ENCODE assay signal across 30 cellular contexts in genomic region chr5:16981700-16982099, GRCh38. TPM values are rescaled to one million over a fixed set of nuclear protein-coding genes. Genes with fewer than 3 reads are reported as not detected.
"Had no signal": no experiment of that assay in that cellular context is flagged by ENCODE, and none has a peak within 500 bp of the region (broad histone marks: within the 10 kb centered on the region; RNA-seq: fewer than 3 reads in every experiment).

No MANE protein-coding gene starts in this region.

- H3K9me3 ChIP-seq: ascending aorta, breast epithelium, colonic mucosa, esophagus muscularis mucosa, gastrocnemius medialis, heart left ventricle had no signal

- H3K36me3 Mint-ChIP-seq: activated naive CD4-positive, alpha-beta T cell treated with anti-CD3 and anti-CD28 coated beads, Interleukin-2, amount 10 ng/mL, durations not matched to agents 7 days and 5 days; activated naive CD4-positive, alpha-beta T cell treated with anti-CD3 and anti-CD28 coated beads, Interleukin-2, amount 50 U/mL, for 72 hours; activated naive CD8-positive, alpha-beta T cell treated with anti-CD3 and anti-CD28 coated beads, Interleukin-2, amount 10 ng/mL, durations not matched to agents 7 days and 5 days; brain had no signal

- DNase-seq: activated CD4-positive, alpha-beta memory T cell treated with anti-CD3 and anti-CD28 coated beads, Interleukin-2, amount 10 ng/mL, durations not matched to agents 7 days and 5 days; activated CD4-positive, alpha-beta T cell treated with anti-CD3 and anti-CD28 coated beads for 1 hour; activated CD4-positive, alpha-beta T cell treated with anti-CD3 and anti-CD28 coated beads for 4 hours; activated CD4-positive, alpha-beta T cell treated with anti-CD3 and anti-CD28 coated beads, Interleukin-2, amount 10 ng/mL, durations not matched to agents 7 days and 5 days; activated CD4-positive, alpha-beta T cell treated with anti-CD3 and anti-CD28 coated beads, Interleukin-2, amount 50 U/mL, for 4 hours; activated CD8-positive, alpha-beta memory T cell treated with anti-CD3 and anti-CD28 coated beads, Interleukin-2, amount 50 U/mL, for 48 hours; activated gamma-delta T cell; activated naive CD4-positive, alpha-beta T cell; activated naive CD4-positive, alpha-beta T cell treated with anti-CD3 and anti-CD28 coated beads, Interleukin-2, amount 10 ng/mL, durations not matched to agents 7 days and 5 days; activated naive CD8-positive, alpha-beta T cell treated with anti-CD3 and anti-CD28 coated beads, Interleukin-2, amount 10 ng/mL, durations not matched to agents 7 days and 5 days; activated T-cell treated with anti-CD3 and anti-CD28 coated beads for 4 hours; activated T-cell treated with anti-CD3 and anti-CD28 coated beads, Interleukin-2, amount 50 U/mL, for 24 hours; activated T-cell treated with anti-CD3 and anti-CD28 coated beads, Interleukin-2, amount 50 U/mL, for 72 hours; central memory CD4-positive, alpha-beta T cell; cerebellar nuclear complex; colonic mucosa; effector CD8-positive, alpha-beta T cell; endodermal cell; foreskin keratinocyte; gastrocnemius medialis; glutamatergic neuron; heart left ventricle; T-helper 2 cell had no signal

- H3K27ac Mint-ChIP-seq: activated CD4-positive, alpha-beta memory T cell treated with anti-CD3 and anti-CD28 coated beads, Interleukin-2, amount 10 ng/mL, durations not matched to agents 7 days and 5 days; activated CD4-positive, alpha-beta T cell treated with anti-CD3 and anti-CD28 coated beads, Interleukin-2, amount 10 ng/mL, durations not matched to agents 7 days and 5 days; activated naive CD4-positive, alpha-beta T cell treated with anti-CD3 and anti-CD28 coated beads, Interleukin-2, amount 10 ng/mL, durations not matched to agents 7 days and 5 days; activated naive CD4-positive, alpha-beta T cell treated with anti-CD3 and anti-CD28 coated beads, Interleukin-2, amount 50 U/mL, for 72 hours; activated naive CD8-positive, alpha-beta T cell treated with anti-CD3 and anti-CD28 coated beads, Interleukin-2, amount 10 ng/mL, durations not matched to agents 7 days and 5 days; activated T-cell treated with anti-CD3 and anti-CD28 coated beads, Interleukin-2, amount 50 U/mL, for 24 hours; activated T-cell treated with anti-CD3 and anti-CD28 coated beads, Interleukin-2, amount 50 U/mL, for 72 hours; endodermal cell had no signal

- H3K27ac ChIP-seq: ascending aorta, breast epithelium, cardiac muscle cell, colonic mucosa, esophagus muscularis mucosa, foreskin keratinocyte, gastrocnemius medialis, heart left ventricle had no signal

- H3K4me3 ChIP-seq: ascending aorta, breast epithelium, cardiac muscle cell, colonic mucosa, esophagus muscularis mucosa, gastrocnemius medialis, heart left ventricle had no signal

- H3K36me3 ChIP-seq: ascending aorta, breast epithelium, cardiac muscle cell, colonic mucosa, esophagus muscularis mucosa, gastrocnemius medialis, heart left ventricle had no signal

- ATAC-seq: activated naive CD4-positive, alpha-beta T cell treated with anti-CD3 and anti-CD28 coated beads, Interleukin-2, amount 50 U/mL, for 72 hours; activated T-cell treated with anti-CD3 and anti-CD28 coated beads, Interleukin-2, amount 50 U/mL, for 72 hours; foreskin keratinocyte; gastrocnemius medialis; heart left ventricle had no signal

- H3K4me1 ChIP-seq: ascending aorta, breast epithelium, colonic mucosa, esophagus muscularis mucosa, foreskin keratinocyte, gastrocnemius medialis had no signal

- H3K27me3 ChIP-seq: ascending aorta, breast epithelium, cardiac muscle cell, colonic mucosa, esophagus muscularis mucosa, foreskin keratinocyte, gastrocnemius medialis, heart left ventricle had no signal

- H3K9me3 Mint-ChIP-seq: activated naive CD4-positive, alpha-beta T cell treated with anti-CD3 and anti-CD28 coated beads, Interleukin-2, amount 50 U/mL, for 72 hours; activated naive CD8-positive, alpha-beta T cell treated with anti-CD3 and anti-CD28 coated beads, Interleukin-2, amount 10 ng/mL, durations not matched to agents 7 days and 5 days; endodermal cell had no signal

- H3K4me3 Mint-ChIP-seq: activated CD4-positive, alpha-beta memory T cell treated with anti-CD3 and anti-CD28 coated beads, Interleukin-2, amount 10 ng/mL, durations not matched to agents 7 days and 5 days; activated CD4-positive, alpha-beta T cell treated with anti-CD3 and anti-CD28 coated beads, Interleukin-2, amount 10 ng/mL, durations not matched to agents 7 days and 5 days; activated naive CD4-positive, alpha-beta T cell treated with anti-CD3 and anti-CD28 coated beads, Interleukin-2, amount 10 ng/mL, durations not matched to agents 7 days and 5 days; activated naive CD8-positive, alpha-beta T cell treated with anti-CD3 and anti-CD28 coated beads, Interleukin-2, amount 10 ng/mL, durations not matched to agents 7 days and 5 days; activated T-cell treated with anti-CD3 and anti-CD28 coated beads, Interleukin-2, amount 50 U/mL, for 24 hours; activated T-cell treated with anti-CD3 and anti-CD28 coated beads, Interleukin-2, amount 50 U/mL, for 72 hours; brain; endodermal cell had no signal

- H3K4me1 Mint-ChIP-seq: activated CD4-positive, alpha-beta memory T cell treated with anti-CD3 and anti-CD28 coated beads, Interleukin-2, amount 10 ng/mL, durations not matched to agents 7 days and 5 days; activated CD4-positive, alpha-beta T cell treated with anti-CD3 and anti-CD28 coated beads, Interleukin-2, amount 10 ng/mL, durations not matched to agents 7 days and 5 days; activated naive CD4-positive, alpha-beta T cell treated with anti-CD3 and anti-CD28 coated beads, Interleukin-2, amount 10 ng/mL, durations not matched to agents 7 days and 5 days; activated naive CD8-positive, alpha-beta T cell treated with anti-CD3 and anti-CD28 coated beads, Interleukin-2, amount 10 ng/mL, durations not matched to agents 7 days and 5 days; brain had no signal

- H3K27me3 Mint-ChIP-seq: activated CD4-positive, alpha-beta memory T cell treated with anti-CD3 and anti-CD28 coated beads, Interleukin-2, amount 10 ng/mL, durations not matched to agents 7 days and 5 days; activated CD4-positive, alpha-beta T cell treated with anti-CD3 and anti-CD28 coated beads, Interleukin-2, amount 10 ng/mL, durations not matched to agents 7 days and 5 days; activated naive CD4-positive, alpha-beta T cell treated with anti-CD3 and anti-CD28 coated beads, Interleukin-2, amount 10 ng/mL, durations not matched to agents 7 days and 5 days; activated naive CD8-positive, alpha-beta T cell treated with anti-CD3 and anti-CD28 coated beads, Interleukin-2, amount 10 ng/mL, durations not matched to agents 7 days and 5 days had no signal

RNA-seq across cellular contexts. Expression of gene MYO10, which starts 45.6 kb away (rescaled TPM):
- total RNA-seq: activated naive CD8-positive, alpha-beta T cell treated with anti-CD3 and anti-CD28 coated beads, Interleukin-2, amount 10 ng/mL, durations not matched to agents 7 days and 5 days; T-helper 1 cell treated with Interleukin-12 subunit alpha and Interleukin-12 subunit beta and Interleukin-4 antibody, amounts not matched to agents 30 ng/mL and 1 ng/mL, for 36 hours had no signal
